13 cellular contexts compared by ENCODE assay signal in genomic region chr19:42111811-42112210, GRCh38. TPM values are rescaled to one million over a fixed set of nuclear protein-coding genes. Genes with fewer than 3 reads are reported as not detected.
DNase-seq lines count a peak whose midpoint lies in the region; ATAC-seq, FAIRE-seq and TF ChIP-seq lines count a peak whose summit lies in the region.
"Had no signal": no experiment of that assay in that cellular context is flagged by ENCODE, and none has a peak within 500 bp of the region (broad histone marks: within the 10 kb centered on the region; RNA-seq: fewer than 3 reads in every experiment).

No MANE protein-coding gene starts in this region.

- no peak overlapping the region for H3K9ac ChIP-seq in kidney (ENCODE audit: low read length in 2 of 2)

- no peak overlapping the region for H3K4me3 Mint-ChIP-seq in activated T-cell treated with anti-CD3 and anti-CD28 coated beads, Interleukin-2, amount 50 U/mL, for 24 hours
- H3K4me3 Mint-ChIP-seq: nephron had no signal

- H3K4me1 Mint-ChIP-seq in activated T-cell treated with anti-CD3 and anti-CD28 coated beads, Interleukin-2, amount 50 U/mL, for 24 hours (ENCODE audit: low read depth) = peaks cover 57% of the 10 kb centered on the region

- H3K4me1 ChIP-seq in heart left ventricle (peaks cover 0 to 37% (median 5%) of the 10 kb centered on the region in 12 donors), kidney (ENCODE audit: control insufficient read depth in 1 of 2, insufficient read depth in 1 of 2, low read depth in 1 of 2, low read length in 2 of 2) (peaks cover 0 to 3% of the 10 kb centered on the region in 2 donors)

- 80 to 88% (median 85%) methylated on average over 3 of the region's 3 CpGs for WGBS in heart left ventricle, 4 donors

- H3K9me3 Mint-ChIP-seq in activated T-cell treated with anti-CD3 and anti-CD28 coated beads, Interleukin-2, amount 50 U/mL, for 24 hours = no peaks in the 10 kb centered on the region
- H3K9me3 Mint-ChIP-seq: nephron had no signal

- H3K27ac ChIP-seq in skin epidermis = peak overlapping the region in 11 of 21 experiments; percentile 18 to 82 (median 71)
- H3K27ac ChIP-seq in heart left ventricle = no peak overlapping the region
- no peak overlapping the region for H3K27ac ChIP-seq in kidney (ENCODE audit: low read depth in 2 of 2, low read length in 2 of 2)

- no peak for DNase-seq in activated T-cell treated with anti-CD3 and anti-CD28 coated beads, Interleukin-2, amount 50 U/mL, for 24 hours
- no peak for DNase-seq in activated T-cell treated with anti-CD3 and anti-CD28 coated beads, Interleukin-2, amount 50 U/mL, for 1 hour
- DNase-seq in M059J (ENCODE audit: low read depth) (peak; percentile 71), cardiac fibroblast (ENCODE audit: low read depth in 2 of 2) (peak in 1 of 2 donors; percentile 68), ACHN (no peak), heart left ventricle (no peak), kidney (no peak)
- DNase-seq: activated CD4-positive, CD25-positive, alpha-beta regulatory T cell; dermis blood vessel endothelial cell; NCI-H345 had no signal

- no peak for TF ChIP-seq POLR2A in heart left ventricle (IDR thresholded peaks at IDR 0.05)

- no peaks in the 10 kb centered on the region for H3K27me3 Mint-ChIP-seq in activated T-cell treated with anti-CD3 and anti-CD28 coated beads, Interleukin-2, amount 50 U/mL, for 24 hours

- FAIRE-seq in kidney (lab: Jason Lieb, UNC) = no peak
- FAIRE-seq: frontal cortex had no signal

- H3K36me3 ChIP-seq in heart left ventricle = peaks cover 0 to 10% (median 0%) of the 10 kb centered on the region in 9 donors
- H3K36me3 ChIP-seq in kidney (ENCODE audit: control insufficient read depth in 1 of 2, insufficient read depth in 2 of 2, low read length in 2 of 2) = no peaks in the 10 kb centered on the region

- in situ Hi-C loops in ACHN (cut with HindIII; ENCODE audit: low pct_ligation_motif_present, low pct_unique_long_range_greater_than_20kb, low sequenced_read_pairs) = no loop called here

- no peak for ATAC-seq in heart left ventricle

- intact Hi-C loops in heart left ventricle (cut with DNase I) (no loop called here), kidney (cut with DNase I) (no loop called here)

- peaks cover 0 to 3% (median 0%) of the 10 kb centered on the region in 9 donors for H3K27me3 ChIP-seq in heart left ventricle

- H3K4me3 ChIP-seq in cardiac fibroblast (replicated peaks in 1 of 2; ENCODE audit: low read depth in 2 of 2, low read length in 2 of 2) (no peak overlapping the region), skin epidermis (no peak overlapping the region), heart left ventricle (no peak overlapping the region), kidney (ENCODE audit: low read length in 2 of 2) (no peak overlapping the region)

- H3K36me3 Mint-ChIP-seq in activated T-cell treated with anti-CD3 and anti-CD28 coated beads, Interleukin-2, amount 50 U/mL, for 24 hours (ENCODE audit: low read depth) = peaks cover 89% of the 10 kb centered on the region

- TF ChIP-seq CTCF in cardiac fibroblast (IDR thresholded peaks at IDR 0.05; ENCODE audit: low read depth, low read length) (peak; percentile 1), heart left ventricle (IDR thresholded peaks at IDR 0.05) (no peak), kidney (IDR thresholded peaks at IDR 0.05; ENCODE audit: borderline replicate concordance, extremely low read depth, insufficient read depth) (no peak)

- H3K9me3 ChIP-seq in heart left ventricle = no peaks in the 10 kb centered on the region
- H3K9me3 ChIP-seq in kidney (ENCODE audit: control insufficient read depth in 1 of 2, low read length in 2 of 2) = no peaks in the 10 kb centered on the region

- H3K27ac Mint-ChIP-seq in activated T-cell treated with anti-CD3 and anti-CD28 coated beads, Interleukin-2, amount 50 U/mL, for 24 hours = peak overlapping the region; percentile 88
- H3K27ac Mint-ChIP-seq: nephron had no signal

RNA-seq across cellular contexts. Expression of gene POU2F2, which starts 20.4 kb away (rescaled TPM):
- total RNA-seq in M059J (2014; rRNA removed; shearing (Covaris generic)) = 0.17 and 0.30 TPM in 2 replicates
- total RNA-seq in heart left ventricle = 10 to 100 TPM in 1 of 9 donors, 1 to 10 TPM in 1, under 1 TPM in 7; 0.16 to 10.1 (median 0.50) TPM
- polyA plus RNA-seq in heart left ventricle = under 1 TPM; 0.61 to 0.69 TPM
- 9.8 TPM for total RNA-seq in kidney
- 1.3 TPM for polyA plus RNA-seq in kidney (ENCODE audit: insufficient read depth, low read depth, low replicate concordance)

RNA-seq across cellular contexts. Expression of gene ZNF574, which starts 35.8 kb away (rescaled TPM):
- 18.1 and 29.9 TPM in 2 replicates for total RNA-seq in M059J (2014; rRNA removed; shearing (Covaris generic))
- total RNA-seq in heart left ventricle (10 to 100 TPM in 3 of 9 donors, 1 to 10 TPM in 6; 6.3 to 17.7 (median 8.8) TPM), kidney (12.7 TPM)
- polyA plus RNA-seq in heart left ventricle (1 to 10 TPM; 5.1 to 6.9 TPM), kidney (ENCODE audit: insufficient read depth, low read depth, low replicate concordance) (7.2 TPM)

RNA-seq across cellular contexts. Expression of gene GRIK5, which starts 41.8 kb away (rescaled TPM):
- 0.07 TPM in 1 of 2 replicates, not detected in the other for total RNA-seq in M059J (2014; rRNA removed; shearing (Covaris generic))
- total RNA-seq in heart left ventricle (1 to 10 TPM; 1.4 to 9.0 (median 3.6) TPM), kidney (16.2 TPM)
- polyA plus RNA-seq in heart left ventricle (under 1 TPM; 0.28 to 0.72 TPM), kidney (ENCODE audit: insufficient read depth, low read depth, low replicate concordance) (8.9 TPM)

Comparison
In these comparisons a context has a peak if more than half of its experiments do, and no peak if none do; other contexts are left out.
1. H3K27ac ChIP-seq: peak in skin epidermis (11 of 21); none in heart left ventricle (0 of 12) and kidney (0 of 2).